In the genomic region with DNA sequence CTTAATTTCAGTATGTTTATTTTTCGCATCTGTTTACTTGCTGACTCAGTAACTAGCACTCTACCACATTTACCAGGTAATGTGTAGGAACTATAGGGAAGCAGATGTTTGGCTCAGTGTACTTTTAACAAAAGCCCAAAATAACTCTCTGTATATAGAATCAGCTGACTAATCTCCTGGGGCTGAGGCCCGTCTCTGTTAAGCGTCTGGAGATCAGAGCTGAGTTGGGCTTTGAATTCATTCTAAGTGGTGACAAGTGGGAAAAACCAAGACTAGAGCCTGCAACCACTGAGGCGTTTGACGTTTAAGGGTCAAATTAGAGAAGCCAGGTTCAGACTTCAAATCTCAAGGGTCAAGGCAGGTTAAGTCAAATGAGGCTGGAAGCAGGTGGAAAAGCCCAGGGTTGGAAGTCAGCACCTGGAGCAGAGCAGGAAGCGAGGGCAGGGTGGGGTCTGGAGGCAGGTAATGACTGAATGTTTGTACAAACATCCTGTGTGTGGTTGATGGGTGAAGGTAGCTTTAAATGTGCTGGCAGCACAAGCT, we compare ENCODE assay signal across 9 cellular contexts. TPM values are rescaled to one million over a fixed set of nuclear protein-coding genes. Genes with fewer than 3 reads are reported as not detected.
A peak's percentile ranks its signal among the peaks of the same experiment; 100 is the strongest.
DNase-seq lines count a peak whose midpoint lies in the region; ATAC-seq and TF ChIP-seq lines count a peak whose summit lies in the region.
"Had no signal": no experiment of that assay in that cellular context is flagged by ENCODE, and none has a peak within 500 bp of the region (broad histone marks: within the 10 kb centered on the region; RNA-seq: fewer than 3 reads in every experiment).

No MANE protein-coding gene starts in this region.

- no peaks in the 10 kb centered on the region for H3K36me3 ChIP-seq in KMS-11 (ENCODE audit: insufficient read depth)
- H3K36me3 ChIP-seq in mucosa of rectum (ENCODE audit: control insufficient read depth in 2 of 2, insufficient read depth in 2 of 2, low read length in 2 of 2), result no peaks in the 10 kb centered on the region

- H3K79me2 ChIP-seq in KMS-11 (ENCODE audit: insufficient read depth, low read depth), result no peaks in the 10 kb centered on the region

- H3K4me1 ChIP-seq in KMS-11 (ENCODE audit: low read depth, poor library complexity, severe bottlenecking) (peaks cover 61% of the 10 kb centered on the region), mucosa of rectum (ENCODE audit: control insufficient read depth in 2 of 2, insufficient read depth in 2 of 2, low read length in 2 of 2) (peaks cover 16 to 36% of the 10 kb centered on the region in 2 donors)

- H3K27me3 ChIP-seq in KMS-11 (ENCODE audit: insufficient read depth, low read depth) (no peaks in the 10 kb centered on the region), mucosa of rectum (ENCODE audit: control insufficient read depth in 2 of 2, insufficient read depth in 2 of 2, low read length in 2 of 2) (no peaks in the 10 kb centered on the region)

- in situ Hi-C loops in GM13976 (cut with MboI; ENCODE audit: low sequenced_read_pairs, unreplicated experiment), result no loop called here

- DNase-seq in T-helper 17 cell, result no peak
- DNase-seq in amniotic stem cell (lab: John Stamatoyannopoulos, UW), result no peak
- DNase-seq in superior temporal gyrus (ENCODE audit: extremely low spot score), result no peak
- DNase-seq in GM13976 (ENCODE audit: low spot score), result no peak

- no peaks in the 10 kb centered on the region for H4K20me1 ChIP-seq in KMS-11 (ENCODE audit: insufficient read depth)

- peaks cover 23% of the 10 kb centered on the region for H3K4me1 Mint-ChIP-seq in T-helper 17 cell

- peak overlapping the region; percentile 57 for H2AFZ ChIP-seq in KMS-11 (ENCODE audit: low read depth)

- TF ChIP-seq CTCF in KMS-11 (conservative IDR thresholded peaks at IDR 0.05; ENCODE audit: low read depth, low read length) (no peak), GM13976 (IDR thresholded peaks at IDR 0.05; ENCODE audit: borderline replicate concordance, control extremely low read depth, extremely low read depth, insufficient read depth, missing control alignments) (no peak)

- peak overlapping the region; percentile 81 for H3K27ac Mint-ChIP-seq in T-helper 17 cell

- peak overlapping the region; percentile 68 for H3K4me3 Mint-ChIP-seq in T-helper 17 cell

- peak overlapping the region; percentile 49 for H3K4me2 ChIP-seq in KMS-11

- no peak overlapping the region for H3K4me3 ChIP-seq in KMS-11 (IDR thresholded peaks at IDR 0.05; ENCODE audit: insufficient read depth, low read depth, low read length)
- no peak overlapping the region for H3K4me3 ChIP-seq in mucosa of rectum (ENCODE audit: low read length in 2 of 2)

- H3K27ac ChIP-seq in KMS-11, result peak overlapping the region; percentile 53
- H3K27ac ChIP-seq in mucosa of rectum (ENCODE audit: low read depth in 2 of 2, low read length in 2 of 2), result peak overlapping the region; percentile 52 to 72

- peak; percentile 75 for ATAC-seq in GM18868 (IDR thresholded peaks at IDR 0.05; ENCODE audit: unreplicated experiment)
- ATAC-seq in T-helper 17 cell, result peak; percentile 84
- no peak for ATAC-seq in GM21717 (IDR thresholded peaks at IDR 0.05; ENCODE audit: unreplicated experiment)
- ATAC-seq: HCT116 had no signal

- H3K9me3 ChIP-seq in T-helper 17 cell (ENCODE audit: control insufficient read depth, low read length, poor library complexity, severe bottlenecking) (no peaks in the 10 kb centered on the region), mucosa of rectum (ENCODE audit: control insufficient read depth in 2 of 2, low read length in 2 of 2) (no peaks in the 10 kb centered on the region)

- no peaks in the 10 kb centered on the region for H3K27me3 Mint-ChIP-seq in T-helper 17 cell

- no peaks in the 10 kb centered on the region for H3K36me3 Mint-ChIP-seq in T-helper 17 cell (ENCODE audit: low read depth)

- H3K9ac ChIP-seq in KMS-11, result peak overlapping the region; percentile 13; the same call in 1 of the 2 replicates
- H3K9ac ChIP-seq in mucosa of rectum (ENCODE audit: low read depth in 1 of 2, low read length in 2 of 2), result no peak overlapping the region

RNA-seq across cellular contexts. Expression of a gene that starts 56.8 kb away (rescaled TPM):
- total RNA-seq in T-helper 17 cell, result 10 to 100 TPM; 24.5 to 29.6 TPM
